10 cellular contexts compared by ENCODE assay signal in the genomic region with DNA sequence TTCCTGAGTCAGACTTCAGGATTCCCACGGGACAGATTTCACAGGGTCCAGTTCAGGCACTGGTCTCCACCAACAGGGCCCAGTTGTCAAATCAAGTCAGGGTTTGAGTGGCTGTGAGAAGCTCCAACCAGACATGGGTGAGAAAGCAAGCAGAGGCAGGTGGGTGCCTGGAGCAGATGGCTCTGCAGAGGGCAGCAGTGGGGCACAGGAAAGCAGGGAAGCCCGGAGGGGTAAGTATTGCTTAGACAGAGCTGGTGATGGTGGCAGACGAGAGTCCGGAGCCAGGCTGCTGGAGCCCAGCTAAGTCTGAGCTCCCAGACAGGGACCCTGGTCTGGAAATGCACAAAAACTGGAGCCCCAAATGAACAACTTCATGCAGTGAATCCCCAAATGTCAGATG. TPM values are rescaled to one million over a fixed set of nuclear protein-coding genes. Genes with fewer than 3 reads are reported as not detected.
DNase-seq lines count a peak whose midpoint lies in the region; ATAC-seq, FAIRE-seq and TF ChIP-seq lines count a peak whose summit lies in the region.
"Had no signal": no experiment of that assay in that cellular context is flagged by ENCODE, and none has a peak within 500 bp of the region (broad histone marks: within the 10 kb centered on the region; RNA-seq: fewer than 3 reads in every experiment).

No MANE protein-coding gene starts in this region.

- CTCF ChIA-PET in mammary epithelial cell (lab: Charles Lee; ENCODE audit: low non-redundant PET): interaction anchor here (0.5 to 1.2 kb wide), 13 partner anchors 35 to 481 kb away, joined by 3 to 19 read pairs (median 3); no protein-coding TSS in a partner anchor

- peak overlapping the region in 6 of 8 donors; percentile 13 to 54 (median 30) for H3K4me3 Mint-ChIP-seq in naive B cell
- H3K4me3 Mint-ChIP-seq: CD4-positive, CD25-positive, alpha-beta regulatory T cell; stimulated activated naive CD8-positive, alpha-beta T cell treated with anti-CD3 and anti-CD28 coated beads, Interleukin-15, amount 100 ng/mL, for 72 hours had no signal

- WGBS in mammary epithelial cell (ENCODE audit: low coverage, missing lambda C conversion rate): 76% methylated on average over 4 of the region's 4 CpGs

- no peaks in the 10 kb centered on the region for H3K36me3 ChIP-seq in mammary epithelial cell (ENCODE audit: insufficient read depth, low read length)

- H3K4me1 Mint-ChIP-seq in naive B cell: peaks cover 13 to 19% (median 17%) of the 10 kb centered on the region in 3 donors

- H3K9ac ChIP-seq in mammary epithelial cell (ENCODE audit: insufficient read depth, low read length): no peak overlapping the region

- H3K9me3 Mint-ChIP-seq in naive B cell: no peaks in the 10 kb centered on the region
- H3K9me3 Mint-ChIP-seq: stimulated activated naive CD8-positive, alpha-beta T cell treated with anti-CD3 and anti-CD28 coated beads, Interleukin-15, amount 100 ng/mL, for 72 hours had no signal

- no peak for FAIRE-seq in frontal cortex (lab: Jason Lieb, UNC)

- ATAC-seq in naive B cell (ENCODE audit: low read depth in 2 of 2) (peak; percentile 89 to 90), GM18861 (IDR thresholded peaks at IDR 0.05; ENCODE audit: unreplicated experiment) (no peak)
- ATAC-seq: stimulated activated naive CD8-positive, alpha-beta T cell treated with anti-CD3 and anti-CD28 coated beads, Interleukin-15, amount 100 ng/mL, for 72 hours had no signal

- BruUV-seq in mammary epithelial cell (replicated peaks; lab: Mats Ljungman, UMichigan): no TSS peak

- H4K20me1 ChIP-seq in mammary epithelial cell (ENCODE audit: insufficient read depth, low read length): no peaks in the 10 kb centered on the region

- no peak overlapping the region for H3K4me2 ChIP-seq in mammary epithelial cell (ENCODE audit: insufficient read depth, low read depth, low read length)

- H3K79me2 ChIP-seq in mammary epithelial cell (ENCODE audit: insufficient read depth, low read length): no peaks in the 10 kb centered on the region

- intact Hi-C loops in mammary epithelial cell (cut with micrococcal nuclease): loop anchor here (1.0 to 5.0 kb wide), 5 partner anchors 40 to 222 kb away; a partner anchor contains a TSS

- peak; percentile 43 to 76 for TF ChIP-seq CTCF in mammary epithelial cell (conservative IDR thresholded peaks at IDR 0.05 in 1 of 2, IDR thresholded peaks at IDR 0.05 in 1 of 2; ENCODE audit: extremely low read depth in 1 of 2, insufficient read depth in 1 of 2, low read depth in 1 of 2, low read length in 2 of 2)

- H3K27me3 ChIP-seq in mammary epithelial cell (ENCODE audit: insufficient read depth, low read length): no peaks in the 10 kb centered on the region

- no peak overlapping the region for H3K27ac ChIP-seq in mammary epithelial cell (ENCODE audit: insufficient read depth, low read depth, low read length)

- no peaks in the 10 kb centered on the region for H3K36me3 Mint-ChIP-seq in naive B cell

- H2AFZ ChIP-seq in mammary epithelial cell (ENCODE audit: low read depth, low read length): no peak overlapping the region

- dilution Hi-C loops in mammary epithelial cell (cut with HindIII; ENCODE audit: low sequenced_read_pairs): no loop called here

- in situ Hi-C loops in mammary epithelial cell (cut with MboI; ENCODE audit: low sequenced_read_pairs in 2 of 2): no loop called here

- peaks cover 33% of the 10 kb centered on the region for H3K4me1 ChIP-seq in mammary epithelial cell (ENCODE audit: insufficient read depth, low read length)

- DNase-seq in NCI-H82 (lab: John Stamatoyannopoulos, UW) (peak; percentile 24), NCI-H82 treated with DMSO at 0.1 percent for 48 hours (lab: John Stamatoyannopoulos, UW; ENCODE audit: unreplicated experiment) (no peak), NCI-H2081 (lab: John Stamatoyannopoulos, UW) (peak; percentile 42 to 58), mammary epithelial cell (peak; percentile 37), naive B cell (peak; percentile 26), globus pallidus (ENCODE audit: low spot score) (no peak), frontal cortex (ENCODE audit: low spot score in 2 of 2) (no peak)

- H3K27ac Mint-ChIP-seq in naive B cell: peak overlapping the region in 2 of 6 donors; percentile 8 to 47

- H3K9me3 ChIP-seq in mammary epithelial cell (replicated peaks; ENCODE audit: insufficient read depth, low read length): peaks cover 2% of the 10 kb centered on the region

- peaks cover 0 to 16% (median 0%) of the 10 kb centered on the region in 3 donors for H3K27me3 Mint-ChIP-seq in naive B cell
- H3K27me3 Mint-ChIP-seq: CD4-positive, CD25-positive, alpha-beta regulatory T cell had no signal

- no peak overlapping the region for H3K4me3 ChIP-seq in mammary epithelial cell (replicated peaks in 1 of 3; ENCODE audit: insufficient read depth in 1 of 3, low read depth in 2 of 3, low read length in 3 of 3)

RNA-seq across cellular contexts. Expression of a gene that starts 40.4 kb away (rescaled TPM):
- total RNA-seq in mammary epithelial cell: 10 to 100 TPM in 1 of 2 donors, 1 to 10 TPM in 1; 7.7 to 16.5 TPM
- polyA plus RNA-seq in mammary epithelial cell: 3.0 TPM
- 9.1 TPM for polyA minus RNA-seq in mammary epithelial cell
- polyA plus RNA-seq in naive B cell (ENCODE audit: low read depth in 6 of 6): 1 to 10 TPM in 5 of 6 donors, under 1 TPM in 1; 0.93 to 2.9 (median 1.8) TPM
- total RNA-seq in frontal cortex: 24.1 TPM

Comparison
In these comparisons a context has a peak if more than half of its experiments do, and no peak if none do; other contexts are left out.
1. DNase-seq: peak in NCI-H82 (single experiment), NCI-H2081 (2 of 2), mammary epithelial cell (single experiment) and naive B cell (single experiment); none in NCI-H82 treated with DMSO at 0.1 percent for 48 hours (single experiment), globus pallidus (single experiment) and frontal cortex (0 of 2).